ENCODE assay signal across 19 cellular contexts in the genomic region with DNA sequence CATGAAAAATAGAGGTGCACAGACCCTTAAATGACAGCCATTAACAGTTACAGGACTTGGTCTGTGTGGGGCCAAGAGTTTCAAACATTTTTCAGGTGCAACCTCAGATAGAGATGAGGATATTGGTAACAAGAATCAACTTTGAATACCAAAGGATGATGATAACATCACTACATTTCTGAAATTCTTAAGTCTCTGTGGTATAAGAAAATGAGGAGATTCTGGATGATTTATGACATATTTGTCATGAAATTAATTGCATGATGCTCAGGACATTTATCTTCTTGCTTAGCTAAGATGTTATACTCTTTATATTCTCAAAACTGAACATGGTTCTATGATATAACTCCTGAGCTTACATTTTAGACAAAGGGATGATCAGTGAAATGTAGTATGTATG.
"Had no signal": no experiment of that assay in that cellular context is flagged by ENCODE, and none has a peak within 500 bp of the region (broad histone marks: within the 10 kb centered on the region; RNA-seq: fewer than 3 reads in every experiment).

No MANE protein-coding gene starts in this region.

- H3K9me3 Mint-ChIP-seq: endodermal cell, mesothelial cell of epicardium, naive B cell had no signal

- H3K4me3 ChIP-seq: adrenal gland, heart right ventricle, pancreas, psoas muscle, suprapubic skin, tibial artery had no signal

- DNase-seq: activated CD4-positive, alpha-beta T cell treated with anti-CD3 and anti-CD28 coated beads for 4 hours; activated CD4-positive, alpha-beta T cell treated with anti-CD3 and anti-CD28 coated beads, Interleukin-2, amount 50 U/mL, for 4 hours; activated naive CD4-positive, alpha-beta T cell; activated T-cell treated with anti-CD3 and anti-CD28 coated beads for 4 hours; activated T-cell treated with anti-CD3 and anti-CD28 coated beads, Interleukin-2, amount 50 U/mL, for 72 hours; adrenal gland; caudate nucleus; endodermal cell; foreskin fibroblast; heart right ventricle; naive B cell; pancreas; psoas muscle; stimulated activated naive CD4-positive, alpha-beta T cell; tibial artery had no signal

- H3K36me3 Mint-ChIP-seq: activated naive CD8-positive, alpha-beta T cell; mesothelial cell of epicardium; naive B cell had no signal

- H3K36me3 ChIP-seq: adrenal gland, heart right ventricle, pancreas, suprapubic skin, tibial artery had no signal

- H3K9me3 ChIP-seq: adrenal gland, heart right ventricle, pancreas, psoas muscle, suprapubic skin, tibial artery had no signal

- H3K4me3 Mint-ChIP-seq: activated naive CD8-positive, alpha-beta T cell; activated T-cell treated with anti-CD3 and anti-CD28 coated beads, Interleukin-2, amount 50 U/mL, for 72 hours; endodermal cell; mesothelial cell of epicardium; naive B cell had no signal

- H3K27ac ChIP-seq: adrenal gland, heart right ventricle, pancreas, psoas muscle, suprapubic skin, tibial artery, VCaP had no signal

- H3K4me1 Mint-ChIP-seq: endodermal cell, naive B cell had no signal

- H3K27me3 Mint-ChIP-seq: naive B cell had no signal

- H3K4me1 ChIP-seq: adrenal gland, heart right ventricle, pancreas, psoas muscle, suprapubic skin, tibial artery had no signal

- H3K27ac Mint-ChIP-seq: activated naive CD8-positive, alpha-beta T cell; activated T-cell treated with anti-CD3 and anti-CD28 coated beads, Interleukin-2, amount 50 U/mL, for 72 hours; endodermal cell; mesothelial cell of epicardium; naive B cell had no signal

- H3K27me3 ChIP-seq: adrenal gland, heart right ventricle, pancreas, suprapubic skin, tibial artery had no signal
